16 cellular contexts compared by ENCODE assay signal in genomic region chr2:233162770-233163169, GRCh38.
DNase-seq lines count a peak whose midpoint lies in the region; ATAC-seq, FAIRE-seq and TF ChIP-seq lines count a peak whose summit lies in the region.
"Had no signal": no experiment of that assay in that cellular context is flagged by ENCODE, and none has a peak within 500 bp of the region (broad histone marks: within the 10 kb centered on the region; RNA-seq: fewer than 3 reads in every experiment).

No MANE protein-coding gene starts in this region.

- peak; percentile 30 for TF ChIP-seq POLR2A in GM19193 (IDR thresholded peaks at IDR 0.05; ENCODE audit: extremely low read depth, insufficient read depth, insufficient read length)
- no peak for TF ChIP-seq POLR2A in K562 (conservative IDR thresholded peaks at IDR 0.05)

- H3K27ac Mint-ChIP-seq in stimulated activated naive B cell treated with anti-CD40 and anti-IgM and Interleukin-4, amounts not matched to agents 10 μg/mL and 1 μg/mL and 100 μg/mL, for 72 hours = peak overlapping the region; percentile 56
- no peak overlapping the region for H3K27ac Mint-ChIP-seq in activated T-cell treated with anti-CD3 and anti-CD28 coated beads, Interleukin-2, amount 50 U/mL, for 72 hours

- no peaks in the 10 kb centered on the region for H3K79me2 ChIP-seq in K562 (ENCODE audit: control insufficient read depth, insufficient read depth, low read length)

- no peak overlapping the region for H3K4me2 ChIP-seq in K562 (ENCODE audit: insufficient read depth, low read length)

- DNase-seq in A673 (ENCODE audit: low spot score) (no peak), K562 (ENCODE audit: extremely low read depth in 1 of 4, low spot score in 3 of 4) (no peak), left lung (no peak)
- DNase-seq in stimulated activated naive B cell treated with anti-CD40 and anti-IgM and Interleukin-4, amounts not matched to agents 10 μg/mL and 1 μg/mL and 100 μg/mL, for 72 hours = no peak
- DNase-seq in activated T-cell treated with anti-CD3 and anti-CD28 coated beads, Interleukin-2, amount 50 U/mL, for 72 hours = no peak
- DNase-seq in activated CD4-positive, alpha-beta T cell treated with anti-CD3 and anti-CD28 coated beads, Interleukin-2, amount 50 U/mL, for 1 hour = no peak
- DNase-seq: 8988T, Caco-2, H9 had no signal

- H3K9me1 ChIP-seq in K562 (ENCODE audit: control insufficient read depth, insufficient read depth, low read length) = no peaks in the 10 kb centered on the region

- 0 out of 2 replicates have a peak overlapping the region, but pooled peaks have one; percentile 50 for H2AFZ ChIP-seq in K562 (ENCODE audit: low read depth, low read length)

- BruUV-seq in A673 (replicated peaks; lab: Mats Ljungman, UMichigan) (no TSS peak), K562 (replicated peaks; lab: Mats Ljungman, UMichigan) (no TSS peak)

- H3K27me3 Mint-ChIP-seq in stimulated activated naive B cell treated with anti-CD40 and anti-IgM and Interleukin-4, amounts not matched to agents 10 μg/mL and 1 μg/mL and 100 μg/mL, for 72 hours = no peaks in the 10 kb centered on the region
- H3K27me3 Mint-ChIP-seq in activated T-cell treated with anti-CD3 and anti-CD28 coated beads, Interleukin-2, amount 50 U/mL, for 72 hours (ENCODE audit: low read depth) = no peaks in the 10 kb centered on the region
- H3K27me3 Mint-ChIP-seq: B cell had no signal

- ATAC-seq in K562 (no peak), left lung (no peak)
- no peak for ATAC-seq in stimulated activated naive B cell treated with anti-CD40 and anti-IgM and Interleukin-4, amounts not matched to agents 10 μg/mL and 1 μg/mL and 100 μg/mL, for 72 hours (replicated peaks)
- ATAC-seq in activated T-cell treated with anti-CD3 and anti-CD28 coated beads, Interleukin-2, amount 50 U/mL, for 72 hours (replicated peaks in 1 of 2) = no peak

- H3K27ac ChIP-seq in A673 (ENCODE audit: low read depth, low read length, poor library complexity, severe bottlenecking) (peak overlapping the region; percentile 76), K562 (ENCODE audit: extremely low read depth, low read depth, low read length) (no peak overlapping the region), left lung (no peak overlapping the region)

- TF ChIP-seq CTCF in A673 (conservative IDR thresholded peaks at IDR 0.05; ENCODE audit: low read depth, low read length) (no peak), K562 (IDR thresholded peaks at IDR 0.05 in 2 of 3, conservative IDR thresholded peaks at IDR 0.05 in 1 of 3; ENCODE audit: insufficient read depth in 2 of 3, low read depth in 1 of 3, low read length in 3 of 3) (no peak), left lung (IDR thresholded peaks at IDR 0.05) (no peak)

- POLR2A ChIA-PET in A673 (lab: Charles Lee; ENCODE audit: low non-redundant PET) = no interaction called here
- POLR2A ChIA-PET in K562 (lab: Yijun Ruan, JAX) = no interaction called here

- no peaks in the 10 kb centered on the region for H3K27me3 ChIP-seq in A673 (replicated peaks; ENCODE audit: insufficient read depth, low read depth, low read length, poor library complexity)
- no peaks in the 10 kb centered on the region for H3K27me3 ChIP-seq in K562 (ENCODE audit: control insufficient read depth in 2 of 2, insufficient read depth in 2 of 2, low read length in 2 of 2)
- H3K27me3 ChIP-seq in left lung = no peaks in the 10 kb centered on the region
- H3K27me3 ChIP-seq: BLaER1 treated with 17β-estradiol and CSF1 and Interleukin-3, amounts not matched to agents 10 nM and 100 nM had no signal

- H3K4me1 ChIP-seq in A673 (ENCODE audit: insufficient read depth, low read length, poor library complexity, severe bottlenecking) (peaks cover 32% of the 10 kb centered on the region), K562 (replicated peaks in 1 of 2; ENCODE audit: control insufficient read depth in 2 of 2, insufficient read depth in 2 of 2, low read length in 2 of 2) (peaks cover 18 to 26% of the 10 kb centered on the region in 2 experiments), left lung (peaks cover 8 to 35% of the 10 kb centered on the region in 2 donors)
- H3K4me1 ChIP-seq: Caco-2 had no signal

- H3K36me3 ChIP-seq in A673 (ENCODE audit: insufficient read depth, low read length, poor library complexity, severe bottlenecking) (no peaks in the 10 kb centered on the region), K562 (ENCODE audit: control insufficient read depth, insufficient read depth, low read length) (no peaks in the 10 kb centered on the region), left lung (peaks cover 0 to 53% of the 10 kb centered on the region in 2 donors)

- H3K4me3 Mint-ChIP-seq in stimulated activated naive B cell treated with anti-CD40 and anti-IgM and Interleukin-4, amounts not matched to agents 10 μg/mL and 1 μg/mL and 100 μg/mL, for 72 hours = no peak overlapping the region
- H3K4me3 Mint-ChIP-seq in activated T-cell treated with anti-CD3 and anti-CD28 coated beads, Interleukin-2, amount 50 U/mL, for 72 hours = no peak overlapping the region
- H3K4me3 Mint-ChIP-seq: B cell, H9 had no signal

- H3K4me1 Mint-ChIP-seq in stimulated activated naive B cell treated with anti-CD40 and anti-IgM and Interleukin-4, amounts not matched to agents 10 μg/mL and 1 μg/mL and 100 μg/mL, for 72 hours = peaks cover 2 to 5% of the 10 kb centered on the region in 2 donors
- H3K4me1 Mint-ChIP-seq in activated T-cell treated with anti-CD3 and anti-CD28 coated beads, Interleukin-2, amount 50 U/mL, for 72 hours (ENCODE audit: low read depth) = no peaks in the 10 kb centered on the region
- H3K4me1 Mint-ChIP-seq: B cell had no signal

- H3K9me3 Mint-ChIP-seq in stimulated activated naive B cell treated with anti-CD40 and anti-IgM and Interleukin-4, amounts not matched to agents 10 μg/mL and 1 μg/mL and 100 μg/mL, for 72 hours = no peaks in the 10 kb centered on the region
- H3K9me3 Mint-ChIP-seq in activated T-cell treated with anti-CD3 and anti-CD28 coated beads, Interleukin-2, amount 50 U/mL, for 72 hours = no peaks in the 10 kb centered on the region
- H3K9me3 Mint-ChIP-seq: H9 had no signal

- H3K9ac ChIP-seq in K562 (ENCODE audit: insufficient read depth in 1 of 2, low read depth in 2 of 2, low read length in 2 of 2) = no peak overlapping the region
- H3K9ac ChIP-seq: BLaER1 treated with 17β-estradiol and CSF1 and Interleukin-3, amounts not matched to agents 10 nM and 100 nM had no signal

- CTCF ChIA-PET in A673 (lab: Charles Lee) (no interaction called here), K562 (lab: Yijun Ruan, JAX; ENCODE audit: low intra/inter-chr PET ratio) (no interaction called here)

- FAIRE-seq in K562 (lab: Jason Lieb, UNC) = no peak
- FAIRE-seq: D721Med, GM12891, GM18507, H1 had no signal

- no peaks in the 10 kb centered on the region for H3K9me3 ChIP-seq in A673 (ENCODE audit: low read depth, low read length, poor library complexity, severe bottlenecking)
- H3K9me3 ChIP-seq in K562 (replicated peaks; ENCODE audit: control insufficient read depth, insufficient read depth, low read depth, low read length) = no peaks in the 10 kb centered on the region
- H3K9me3 ChIP-seq in left lung = no peaks in the 10 kb centered on the region
- H3K9me3 ChIP-seq: BLaER1 treated with 17β-estradiol and CSF1 and Interleukin-3, amounts not matched to agents 10 nM and 100 nM; Caco-2 had no signal

- TF ChIP-seq EP300 in K562 (IDR thresholded peaks at IDR 0.05; ENCODE audit: low read length) = no peak

- H3K36me3 Mint-ChIP-seq in stimulated activated naive B cell treated with anti-CD40 and anti-IgM and Interleukin-4, amounts not matched to agents 10 μg/mL and 1 μg/mL and 100 μg/mL, for 72 hours = peaks cover 42 to 60% of the 10 kb centered on the region in 2 donors
- peaks cover 0 to 6% of the 10 kb centered on the region in 2 donors for H3K36me3 Mint-ChIP-seq in activated T-cell treated with anti-CD3 and anti-CD28 coated beads, Interleukin-2, amount 50 U/mL, for 72 hours (ENCODE audit: insufficient read depth in 2 of 2)

- in situ Hi-C loops in K562 (cut with MboI) = no loop called here

- WGBS in K562 (ENCODE audit: insufficient coverage, low coverage, missing lambda C conversion rate) = 58% methylated on average over 5 of the region's 8 CpGs

- H3K4me3 ChIP-seq in A673 (ENCODE audit: low read depth, low read length, poor library complexity, severe bottlenecking) (no peak overlapping the region), K562 (no peak overlapping the region), left lung (no peak overlapping the region)
- H3K4me3 ChIP-seq: BLaER1 treated with 17β-estradiol and CSF1 and Interleukin-3, amounts not matched to agents 10 nM and 100 nM had no signal

- no peak for TF ChIP-seq RAD21 in K562 (CRISPR knock-in tag; conservative IDR thresholded peaks at IDR 0.05 in 1 of 2, IDR thresholded peaks at IDR 0.05 in 1 of 2)

- intact Hi-C loops in A673 (cut with micrococcal nuclease; ENCODE audit: unreplicated experiment) = no loop called here
- intact Hi-C loops in K562 (cut with micrococcal nuclease) = no loop called here
- intact Hi-C loops in left lung (cut with DNase I) = no loop called here

- no peaks in the 10 kb centered on the region for H4K20me1 ChIP-seq in K562 (replicated peaks; ENCODE audit: control insufficient read depth, insufficient read depth, low read length)

TF ChIP-seq in K562, 482 proteins besides CTCF, POLR2A, EP300 and RAD21 (continues in another document):
- no peak for TF ChIP-seq GTF2A2 (tag; IDR thresholded peaks at IDR 0.05)
- TF ChIP-seq HDAC8 (tag; IDR thresholded peaks at IDR 0.05) = no peak
- TF ChIP-seq HDAC1 (IDR thresholded peaks at IDR 0.05) = no peak
- TF ChIP-seq, protein P1, sequence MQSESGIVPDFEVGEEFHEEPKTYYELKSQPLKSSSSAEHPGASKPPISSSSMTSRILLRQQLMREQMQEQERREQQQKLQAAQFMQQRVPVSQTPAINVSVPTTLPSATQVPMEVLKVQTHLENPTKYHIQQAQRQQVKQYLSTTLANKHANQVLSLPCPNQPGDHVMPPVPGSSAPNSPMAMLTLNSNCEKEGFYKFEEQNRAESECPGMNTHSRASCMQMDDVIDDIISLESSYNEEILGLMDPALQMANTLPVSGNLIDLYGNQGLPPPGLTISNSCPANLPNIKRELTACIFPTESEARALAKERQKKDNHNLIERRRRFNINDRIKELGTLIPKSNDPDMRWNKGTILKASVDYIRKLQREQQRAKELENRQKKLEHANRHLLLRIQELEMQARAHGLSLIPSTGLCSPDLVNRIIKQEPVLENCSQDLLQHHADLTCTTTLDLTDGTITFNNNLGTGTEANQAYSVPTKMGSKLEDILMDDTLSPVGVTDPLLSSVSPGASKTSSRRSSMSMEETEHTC (IDR thresholded peaks at IDR 0.05) = no peak
- no peak for TF ChIP-seq SPI1 (IDR thresholded peaks at IDR 0.05; ENCODE audit: borderline replicate concordance, low read depth, low read length)
